ENCODE assay signal across 25 cellular contexts in genomic region chr18:22180722-22181121, GRCh38. TPM values are rescaled to one million over a fixed set of nuclear protein-coding genes. Genes with fewer than 3 reads are reported as not detected.
"Had no signal": no experiment of that assay in that cellular context is flagged by ENCODE, and none has a peak within 500 bp of the region (broad histone marks: within the 10 kb centered on the region; RNA-seq: fewer than 3 reads in every experiment).

No MANE protein-coding gene starts in this region.

- H3K36me3 Mint-ChIP-seq: activated naive CD8-positive, alpha-beta T cell treated with anti-CD3 and anti-CD28 coated beads, Interleukin-2, amount 10 ng/mL, durations not matched to agents 7 days and 5 days; natural killer cell; stimulated activated effector memory CD8-positive, alpha-beta T cell treated with anti-CD3 and anti-CD28 coated beads, Interleukin-12 subunit alpha, Interleukin-12 subunit beta, amount 100 ng/mL, for 72 hours had no signal

- H3K27me3 ChIP-seq: body of pancreas, cardiac muscle cell, ovary, right lobe of liver had no signal

- ATAC-seq: activated T-cell treated with anti-CD3 and anti-CD28 coated beads, Interleukin-2, amount 50 U/mL, for 72 hours; body of pancreas; gastrocnemius medialis; natural killer cell; right lobe of liver; stimulated activated effector memory CD8-positive, alpha-beta T cell treated with anti-CD3 and anti-CD28 coated beads, Interleukin-12 subunit alpha, Interleukin-12 subunit beta, amount 100 ng/mL, for 72 hours; stimulated activated naive CD8-positive, alpha-beta T cell treated with anti-CD3 and anti-CD28 coated beads, Interleukin-15, amount 100 ng/mL, for 72 hours; T-helper 17 cell had no signal

- H3K9me3 Mint-ChIP-seq: activated CD4-positive, alpha-beta memory T cell treated with anti-CD3 and anti-CD28 coated beads, Interleukin-2, amount 10 ng/mL, durations not matched to agents 7 days and 5 days; activated naive CD4-positive, alpha-beta T cell treated with anti-CD3 and anti-CD28 coated beads for 36 hours; activated naive CD8-positive, alpha-beta T cell treated with anti-CD3 and anti-CD28 coated beads, Interleukin-2, amount 10 ng/mL, durations not matched to agents 7 days and 5 days; activated T-cell treated with anti-CD3 and anti-CD28 coated beads, Interleukin-2, amount 50 U/mL, for 72 hours; dendritic cell treated with granulocyte-macrophage colony-stimulating factor and Interleukin-4, amounts not matched to agents 40 ng/mL and 50 ng/mL, for 4 days; natural killer cell; stimulated activated effector memory CD8-positive, alpha-beta T cell treated with anti-CD3 and anti-CD28 coated beads, Interleukin-12 subunit alpha, Interleukin-12 subunit beta, amount 100 ng/mL, for 72 hours; stimulated activated naive CD8-positive, alpha-beta T cell treated with anti-CD3 and anti-CD28 coated beads, Interleukin-15, amount 100 ng/mL, for 72 hours had no signal

- DNase-seq: activated CD4-positive, alpha-beta memory T cell treated with anti-CD3 and anti-CD28 coated beads, Interleukin-2, amount 10 ng/mL, durations not matched to agents 7 days and 5 days; activated CD4-positive, alpha-beta T cell treated with anti-CD3 and anti-CD28 coated beads for 48 hours; activated effector memory CD4-positive, alpha-beta T cell treated with Interleukin-2 at 50 U/mL for 16 hours; activated naive CD4-positive, alpha-beta T cell treated with anti-CD3 and anti-CD28 coated beads for 36 hours; activated naive CD8-positive, alpha-beta T cell treated with anti-CD3 and anti-CD28 coated beads, Interleukin-2, amount 10 ng/mL, durations not matched to agents 7 days and 5 days; activated T-cell treated with anti-CD3 and anti-CD28 coated beads, Interleukin-2, amount 50 U/mL, for 72 hours; body of pancreas; effector CD4-positive, alpha-beta T cell; gastrocnemius medialis; head of caudate nucleus; natural killer cell; ovary; right lobe of liver; stimulated activated CD4-positive, alpha-beta T cell treated with anti-CD3 and anti-CD28 coated beads, Interleukin-2, amount 100 ng/mL, for 24 hours; stimulated activated naive CD8-positive, alpha-beta T cell treated with anti-CD3 and anti-CD28 coated beads, Interleukin-15, amount 100 ng/mL, for 72 hours; SW 1271; T-helper 17 cell; trophoblast cell had no signal

- H3K27ac Mint-ChIP-seq: activated CD4-positive, alpha-beta memory T cell treated with anti-CD3 and anti-CD28 coated beads, Interleukin-2, amount 10 ng/mL, durations not matched to agents 7 days and 5 days; activated naive CD4-positive, alpha-beta T cell treated with anti-CD3 and anti-CD28 coated beads for 36 hours; activated naive CD8-positive, alpha-beta T cell treated with anti-CD3 and anti-CD28 coated beads, Interleukin-2, amount 10 ng/mL, durations not matched to agents 7 days and 5 days; activated T-cell treated with anti-CD3 and anti-CD28 coated beads, Interleukin-2, amount 50 U/mL, for 72 hours; dendritic cell treated with granulocyte-macrophage colony-stimulating factor and Interleukin-4, amounts not matched to agents 40 ng/mL and 50 ng/mL, for 4 days; natural killer cell; stimulated activated effector memory CD8-positive, alpha-beta T cell treated with anti-CD3 and anti-CD28 coated beads, Interleukin-12 subunit alpha, Interleukin-12 subunit beta, amount 100 ng/mL, for 72 hours; stimulated activated naive CD8-positive, alpha-beta T cell treated with anti-CD3 and anti-CD28 coated beads, Interleukin-15, amount 100 ng/mL, for 72 hours; T-helper 17 cell had no signal

- H3K4me3 Mint-ChIP-seq: activated CD4-positive, alpha-beta memory T cell treated with anti-CD3 and anti-CD28 coated beads, Interleukin-2, amount 10 ng/mL, durations not matched to agents 7 days and 5 days; activated naive CD4-positive, alpha-beta T cell treated with anti-CD3 and anti-CD28 coated beads for 36 hours; activated naive CD8-positive, alpha-beta T cell treated with anti-CD3 and anti-CD28 coated beads, Interleukin-2, amount 10 ng/mL, durations not matched to agents 7 days and 5 days; activated T-cell treated with anti-CD3 and anti-CD28 coated beads, Interleukin-2, amount 50 U/mL, for 72 hours; dendritic cell treated with granulocyte-macrophage colony-stimulating factor and Interleukin-4, amounts not matched to agents 40 ng/mL and 50 ng/mL, for 4 days; natural killer cell; stimulated activated effector memory CD8-positive, alpha-beta T cell treated with anti-CD3 and anti-CD28 coated beads, Interleukin-12 subunit alpha, Interleukin-12 subunit beta, amount 100 ng/mL, for 72 hours; stimulated activated naive CD8-positive, alpha-beta T cell treated with anti-CD3 and anti-CD28 coated beads, Interleukin-15, amount 100 ng/mL, for 72 hours; T-helper 17 cell had no signal

- H3K9me3 ChIP-seq: body of pancreas, gastrocnemius medialis, ovary, right lobe of liver, suprapubic skin had no signal

- H3K4me3 ChIP-seq: body of pancreas, cardiac muscle cell, gastrocnemius medialis, lung, ovary, right lobe of liver, SK-N-MC, skin epidermis, suprapubic skin had no signal

- H3K36me3 ChIP-seq: gastrocnemius medialis, ovary had no signal

- H3K4me1 ChIP-seq: gastrocnemius medialis, right lobe of liver had no signal

- H3K27ac ChIP-seq: gastrocnemius medialis, ovary, SK-N-MC, skin epidermis, suprapubic skin had no signal

- H3K4me1 Mint-ChIP-seq: activated CD4-positive, alpha-beta memory T cell treated with anti-CD3 and anti-CD28 coated beads, Interleukin-2, amount 10 ng/mL, durations not matched to agents 7 days and 5 days; activated naive CD8-positive, alpha-beta T cell treated with anti-CD3 and anti-CD28 coated beads, Interleukin-2, amount 10 ng/mL, durations not matched to agents 7 days and 5 days; stimulated activated naive CD8-positive, alpha-beta T cell treated with anti-CD3 and anti-CD28 coated beads, Interleukin-15, amount 100 ng/mL, for 72 hours; T-helper 17 cell had no signal

RNA-seq across cellular contexts. Expression of gene GATA6, which starts 11.3 kb away (rescaled TPM):
- total RNA-seq: activated CD4-positive, alpha-beta memory T cell treated with anti-CD3 and anti-CD28 coated beads, Interleukin-2, amount 10 ng/mL, durations not matched to agents 7 days and 5 days; activated naive CD4-positive, alpha-beta T cell treated with anti-CD3 and anti-CD28 coated beads for 36 hours; T-helper 17 cell had no signal
